In genomic region chr9:79623799-79624721, GRCh38 we compare ENCODE assay signal across 1 cellular context.
TF ChIP-seq lines count a peak whose summit lies in the region.

No MANE protein-coding gene starts in this region.

TF ChIP-seq in WTC11, 78 proteins besides CTCF, POLR2A, EP300 and RAD21 (continued from another document):
- TF ChIP-seq AFF4 (CRISPR knock-in tag; IDR thresholded peaks at IDR 0.05; ENCODE audit: borderline replicate concordance) (no peak), ETV6 (CRISPR knock-in tag; IDR thresholded peaks at IDR 0.05) (no peak), ZNF416 (CRISPR knock-in tag; IDR thresholded peaks at IDR 0.05) (no peak), MAX (CRISPR knock-in tag; IDR thresholded peaks at IDR 0.05) (no peak), ZNF317 (CRISPR knock-in tag; IDR thresholded peaks at IDR 0.05; ENCODE audit: borderline replicate concordance, low read depth) (no peak)
